ENCODE assay signal across 23 cellular contexts in genomic region chr17:55652825-55653224, GRCh38.
"Had no signal": no experiment of that assay in that cellular context is flagged by ENCODE, and none has a peak within 500 bp of the region (broad histone marks: within the 10 kb centered on the region; RNA-seq: fewer than 3 reads in every experiment).

No MANE protein-coding gene starts in this region.

- H3K4me3 ChIP-seq: pancreas, tibial artery had no signal

- H3K36me3 Mint-ChIP-seq: activated naive CD4-positive, alpha-beta T cell treated with anti-CD3 and anti-CD28 coated beads, Interleukin-2, amount 50 U/mL, for 72 hours; brain; memory B cell; stimulated activated effector memory CD8-positive, alpha-beta T cell treated with anti-CD3 and anti-CD28 coated beads, Interleukin-12 subunit alpha, Interleukin-12 subunit beta, amount 100 ng/mL, for 72 hours had no signal

- H3K4me1 Mint-ChIP-seq: brain; memory B cell; stimulated activated effector memory CD8-positive, alpha-beta T cell treated with anti-CD3 and anti-CD28 coated beads, Interleukin-12 subunit alpha, Interleukin-12 subunit beta, amount 100 ng/mL, for 72 hours; stimulated activated naive CD8-positive, alpha-beta T cell treated with anti-CD3 and anti-CD28 coated beads, Interleukin-15, amount 100 ng/mL, for 72 hours had no signal

- H3K9me3 Mint-ChIP-seq: activated naive CD4-positive, alpha-beta T cell treated with anti-CD3 and anti-CD28 coated beads, Interleukin-2, amount 50 U/mL, for 72 hours; dendritic cell treated with granulocyte-macrophage colony-stimulating factor and Interleukin-4, amounts not matched to agents 40 ng/mL and 50 ng/mL, for 4 days; memory B cell; nephron; stimulated activated effector memory CD8-positive, alpha-beta T cell treated with anti-CD3 and anti-CD28 coated beads, Interleukin-12 subunit alpha, Interleukin-12 subunit beta, amount 100 ng/mL, for 72 hours; stimulated activated naive CD8-positive, alpha-beta T cell treated with anti-CD3 and anti-CD28 coated beads, Interleukin-15, amount 100 ng/mL, for 72 hours had no signal

- H3K4me3 Mint-ChIP-seq: activated CD8-positive, alpha-beta T cell treated with anti-CD3 and anti-CD28 coated beads, Interleukin-2, amount 10 ng/mL, durations not matched to agents 7 days and 5 days; brain; dendritic cell treated with granulocyte-macrophage colony-stimulating factor and Interleukin-4, amounts not matched to agents 40 ng/mL and 50 ng/mL, for 4 days; memory B cell; nephron; stimulated activated effector memory CD8-positive, alpha-beta T cell treated with anti-CD3 and anti-CD28 coated beads, Interleukin-12 subunit alpha, Interleukin-12 subunit beta, amount 100 ng/mL, for 72 hours; stimulated activated naive CD8-positive, alpha-beta T cell treated with anti-CD3 and anti-CD28 coated beads, Interleukin-15, amount 100 ng/mL, for 72 hours had no signal

- H3K36me3 ChIP-seq: pancreas, tibial artery had no signal

- H3K27me3 ChIP-seq: tibial artery had no signal

- DNase-seq: activated CD4-positive, alpha-beta T cell treated with anti-CD3 and anti-CD28 coated beads, Interleukin-2, amount 50 U/mL, for 1 hour; activated CD4-positive, CD25-positive, alpha-beta regulatory T cell treated with anti-CD3 and anti-CD28 coated beads, Interleukin-2, amount 50 U/mL, for 72 hours; activated CD8-positive, alpha-beta T cell treated with anti-CD3 and anti-CD28 coated beads, Interleukin-2, amount 10 ng/mL, durations not matched to agents 7 days and 5 days; aorta; caudate nucleus; effector CD4-positive, alpha-beta T cell; erythroblast; foreskin fibroblast; left colon; pancreas; small intestine; stimulated activated CD4-positive, alpha-beta T cell treated with anti-CD3 and anti-CD28 coated beads, Interleukin-2, amount 100 ng/mL, for 24 hours; stimulated activated naive CD8-positive, alpha-beta T cell treated with anti-CD3 and anti-CD28 coated beads, Interleukin-15, amount 100 ng/mL, for 72 hours; tibial artery had no signal

- FAIRE-seq: keratinocyte, pancreas, small intestine had no signal

- ATAC-seq: activated CD8-positive, alpha-beta T cell treated with anti-CD3 and anti-CD28 coated beads, Interleukin-2, amount 10 ng/mL, durations not matched to agents 7 days and 5 days; left colon; pancreas; sciatic nerve; stimulated activated effector memory CD8-positive, alpha-beta T cell treated with anti-CD3 and anti-CD28 coated beads, Interleukin-12 subunit alpha, Interleukin-12 subunit beta, amount 100 ng/mL, for 72 hours; stimulated activated naive CD8-positive, alpha-beta T cell treated with anti-CD3 and anti-CD28 coated beads, Interleukin-15, amount 100 ng/mL, for 72 hours had no signal

- H3K9me3 ChIP-seq: pancreas, tibial artery had no signal

- H3K27ac Mint-ChIP-seq: activated CD8-positive, alpha-beta T cell treated with anti-CD3 and anti-CD28 coated beads, Interleukin-2, amount 10 ng/mL, durations not matched to agents 7 days and 5 days; activated naive CD4-positive, alpha-beta T cell treated with anti-CD3 and anti-CD28 coated beads, Interleukin-2, amount 50 U/mL, for 72 hours; brain; dendritic cell treated with granulocyte-macrophage colony-stimulating factor and Interleukin-4, amounts not matched to agents 40 ng/mL and 50 ng/mL, for 4 days; memory B cell; nephron; stimulated activated effector memory CD8-positive, alpha-beta T cell treated with anti-CD3 and anti-CD28 coated beads, Interleukin-12 subunit alpha, Interleukin-12 subunit beta, amount 100 ng/mL, for 72 hours; stimulated activated naive CD8-positive, alpha-beta T cell treated with anti-CD3 and anti-CD28 coated beads, Interleukin-15, amount 100 ng/mL, for 72 hours had no signal

- H3K4me1 ChIP-seq: pancreas had no signal

- H3K27ac ChIP-seq: pancreas, tibial artery, VCaP had no signal
